8 cellular contexts compared by ENCODE assay signal in the genomic region with DNA sequence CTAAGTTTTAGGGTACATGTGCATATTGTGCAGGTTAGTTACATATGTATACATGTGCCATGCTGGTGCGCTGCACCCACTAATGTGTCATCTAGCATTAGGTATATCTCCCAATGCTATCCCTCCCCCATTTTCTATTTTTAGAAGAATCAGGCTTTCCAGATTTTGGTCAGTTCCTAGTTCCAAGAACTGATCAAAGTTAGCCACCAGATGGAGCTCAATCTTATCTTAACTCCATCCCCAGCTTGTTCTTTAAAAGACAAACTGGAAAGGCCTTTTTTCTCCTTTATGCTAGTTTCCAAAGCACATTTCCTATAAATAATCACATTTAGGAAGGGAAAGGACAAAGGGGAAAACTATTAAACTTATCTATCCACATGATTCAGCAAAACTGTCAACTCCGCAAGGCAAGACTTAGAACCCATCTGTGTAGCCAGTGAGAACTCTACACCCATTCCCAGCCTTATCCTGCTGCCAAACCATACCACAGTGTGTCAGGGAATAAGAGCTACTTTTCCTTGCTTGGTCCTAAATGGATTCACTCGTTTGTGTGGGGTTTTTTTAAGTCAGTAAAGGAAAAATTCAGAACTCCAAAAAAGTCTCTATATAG. TPM values are rescaled to one million over a fixed set of nuclear protein-coding genes. Genes with fewer than 3 reads are reported as not detected.
DNase-seq lines count a peak whose midpoint lies in the region; ATAC-seq and TF ChIP-seq lines count a peak whose summit lies in the region.

No MANE protein-coding gene starts in this region.

- CTCF ChIA-PET in activated CD8-positive, alpha-beta T cell treated with anti-CD3 and anti-CD28 coated beads for 36 hours (lab: Charles Lee) = interaction anchor here (1.0 to 1.6 kb wide), 3 partner anchors 9 to 42 kb away, joined by 3 to 12 read pairs (median 4); no protein-coding TSS in a partner anchor
- CTCF ChIA-PET in activated CD8-positive, alpha-beta T cell treated with anti-CD3 and anti-CD28 coated beads, Interleukin-2, amount 10 ng/mL, durations not matched to agents 7 days and 5 days (lab: Charles Lee) = interaction anchor here (0.7 to 3.9 kb wide), 7 partner anchors 9 to 103 kb away, joined by 3 to 51 read pairs (median 4); no protein-coding TSS in a partner anchor
- CTCF ChIA-PET in OCI-LY7 (lab: Charles Lee; ENCODE audit: unreplicated experiment) = no interaction called here

- H3K27ac Mint-ChIP-seq in activated CD8-positive, alpha-beta T cell treated with anti-CD3 and anti-CD28 coated beads for 36 hours = no peak overlapping the region
- H3K27ac Mint-ChIP-seq in activated CD8-positive, alpha-beta T cell treated with anti-CD3 and anti-CD28 coated beads, Interleukin-2, amount 10 ng/mL, durations not matched to agents 7 days and 5 days = no peak overlapping the region

- H3K27ac ChIP-seq in OCI-LY7 (ENCODE audit: low read depth, low read length, poor library complexity, severe bottlenecking) = no peak overlapping the region

- no peaks in the 10 kb centered on the region for H3K9me3 ChIP-seq in OCI-LY7 (ENCODE audit: low read length)

- no peak for TF ChIP-seq POLR2A in GM18505 (IDR thresholded peaks at IDR 0.05; ENCODE audit: borderline replicate concordance, extremely low read depth, insufficient read depth, insufficient read length)

- H3K4me2 ChIP-seq in OCI-LY7 (ENCODE audit: low read length) = no peak overlapping the region

- peak; percentile 15 for TF ChIP-seq CTCF in activated CD8-positive, alpha-beta T cell treated with anti-CD3 and anti-CD28 coated beads for 36 hours (IDR thresholded peaks at IDR 0.05)
- peak; percentile 64 for TF ChIP-seq CTCF in OCI-LY7 (conservative IDR thresholded peaks at IDR 0.05; ENCODE audit: low read length)

- no peaks in the 10 kb centered on the region for H3K4me1 Mint-ChIP-seq in activated CD8-positive, alpha-beta T cell treated with anti-CD3 and anti-CD28 coated beads for 36 hours (ENCODE audit: low read depth)
- no peaks in the 10 kb centered on the region for H3K4me1 Mint-ChIP-seq in activated CD8-positive, alpha-beta T cell treated with anti-CD3 and anti-CD28 coated beads, Interleukin-2, amount 10 ng/mL, durations not matched to agents 7 days and 5 days (ENCODE audit: low read depth)

- no peak for DNase-seq in activated CD8-positive, alpha-beta T cell treated with anti-CD3 and anti-CD28 coated beads for 36 hours
- no peak for DNase-seq in activated CD8-positive, alpha-beta T cell treated with anti-CD3 and anti-CD28 coated beads, Interleukin-2, amount 10 ng/mL, durations not matched to agents 7 days and 5 days
- DNase-seq in OCI-LY7 (ENCODE audit: low spot score) (peak; percentile 37), fibroblast of peridontal ligament (ENCODE audit: extremely low read depth) (peak; percentile 87), stromal cell of bone marrow (ENCODE audit: low read depth) (peak; percentile 54)

- H3K4me3 Mint-ChIP-seq in activated CD8-positive, alpha-beta T cell treated with anti-CD3 and anti-CD28 coated beads for 36 hours = no peak overlapping the region
- H3K4me3 Mint-ChIP-seq in activated CD8-positive, alpha-beta T cell treated with anti-CD3 and anti-CD28 coated beads, Interleukin-2, amount 10 ng/mL, durations not matched to agents 7 days and 5 days = no peak overlapping the region

- no peak overlapping the region for H3K4me3 ChIP-seq in OCI-LY7 (ENCODE audit: low read depth, low read length, poor library complexity, severe bottlenecking)

- no peaks in the 10 kb centered on the region for H3K9me3 Mint-ChIP-seq in activated CD8-positive, alpha-beta T cell treated with anti-CD3 and anti-CD28 coated beads for 36 hours
- H3K9me3 Mint-ChIP-seq in activated CD8-positive, alpha-beta T cell treated with anti-CD3 and anti-CD28 coated beads, Interleukin-2, amount 10 ng/mL, durations not matched to agents 7 days and 5 days (ENCODE audit: insufficient read depth) = no peaks in the 10 kb centered on the region

- no peaks in the 10 kb centered on the region for H3K27me3 Mint-ChIP-seq in activated CD8-positive, alpha-beta T cell treated with anti-CD3 and anti-CD28 coated beads for 36 hours
- H3K27me3 Mint-ChIP-seq in activated CD8-positive, alpha-beta T cell treated with anti-CD3 and anti-CD28 coated beads, Interleukin-2, amount 10 ng/mL, durations not matched to agents 7 days and 5 days (ENCODE audit: low read depth) = no peaks in the 10 kb centered on the region

- no peak for ATAC-seq in activated CD8-positive, alpha-beta T cell treated with anti-CD3 and anti-CD28 coated beads for 36 hours
- no peak for ATAC-seq in activated CD8-positive, alpha-beta T cell treated with anti-CD3 and anti-CD28 coated beads, Interleukin-2, amount 10 ng/mL, durations not matched to agents 7 days and 5 days
- no peak for ATAC-seq in GM18505 (IDR thresholded peaks at IDR 0.05; ENCODE audit: unreplicated experiment)
- no peak for ATAC-seq in HG02885 (IDR thresholded peaks at IDR 0.05; ENCODE audit: poor library complexity, unreplicated experiment)
- no peak for ATAC-seq in GM21381 (IDR thresholded peaks at IDR 0.05; ENCODE audit: unreplicated experiment)

- H3K36me3 ChIP-seq in OCI-LY7 (ENCODE audit: insufficient read depth, low read length) = peaks cover 52% of the 10 kb centered on the region

- no peak overlapping the region for H2AFZ ChIP-seq in OCI-LY7 (ENCODE audit: low read length)

- no peaks in the 10 kb centered on the region for H4K20me1 ChIP-seq in OCI-LY7 (ENCODE audit: insufficient read depth, low read length)

- no peaks in the 10 kb centered on the region for H3K4me1 ChIP-seq in OCI-LY7 (ENCODE audit: insufficient read depth, low read length, poor library complexity, severe bottlenecking)

- H3K9me2 ChIP-seq in OCI-LY7 (ENCODE audit: insufficient read depth, low read length) = no peaks in the 10 kb centered on the region

- POLR2A ChIA-PET in activated CD8-positive, alpha-beta T cell treated with anti-CD3 and anti-CD28 coated beads for 36 hours (lab: Charles Lee) = no interaction called here
- POLR2A ChIA-PET in activated CD8-positive, alpha-beta T cell treated with anti-CD3 and anti-CD28 coated beads, Interleukin-2, amount 10 ng/mL, durations not matched to agents 7 days and 5 days (lab: Charles Lee) = no interaction called here
- POLR2A ChIA-PET in OCI-LY7 (lab: Charles Lee) = interaction anchor here (0.5 to 1.1 kb wide), 3 partner anchors 8 to 1998 kb away, joined by 3 to 4 read pairs (median 3); no protein-coding TSS in a partner anchor

- BruUV-seq in OCI-LY7 (replicated peaks; lab: Mats Ljungman, UMichigan) = no TSS peak

- intact Hi-C loops in activated CD8-positive, alpha-beta T cell treated with anti-CD3 and anti-CD28 coated beads for 36 hours (cut with micrococcal nuclease) = no loop called here
- intact Hi-C loops in OCI-LY7 (cut with micrococcal nuclease; ENCODE audit: unreplicated experiment) = loop anchor here (1.0 kb wide), 1 partner anchor 41 kb away; no protein-coding TSS in a partner anchor

- no peaks in the 10 kb centered on the region for H3K79me2 ChIP-seq in OCI-LY7 (ENCODE audit: insufficient read depth, low read depth, low read length)

- H3K36me3 Mint-ChIP-seq in activated CD8-positive, alpha-beta T cell treated with anti-CD3 and anti-CD28 coated beads for 36 hours (ENCODE audit: low read depth) = peaks cover 3% of the 10 kb centered on the region
- H3K36me3 Mint-ChIP-seq in activated CD8-positive, alpha-beta T cell treated with anti-CD3 and anti-CD28 coated beads, Interleukin-2, amount 10 ng/mL, durations not matched to agents 7 days and 5 days (ENCODE audit: low read depth) = peaks cover 17% of the 10 kb centered on the region

RNA-seq across cellular contexts. Expression of a gene that starts 22.8 kb away (rescaled TPM):
- 1 to 10 TPM; 3.5 TPM for total RNA-seq in activated CD8-positive, alpha-beta T cell treated with anti-CD3 and anti-CD28 coated beads for 36 hours
- total RNA-seq in activated CD8-positive, alpha-beta T cell treated with anti-CD3 and anti-CD28 coated beads, Interleukin-2, amount 10 ng/mL, durations not matched to agents 7 days and 5 days = 1 to 10 TPM; 6.8 to 7.4 TPM
- 13.4 and 16.2 TPM in 2 replicates for total RNA-seq in OCI-LY7 (2014; rRNA removed; shearing (Covaris generic))
- total RNA-seq in OCI-LY7 (2022) = 22.3 and 22.6 TPM in 2 replicates

Comparison
In these comparisons a context has a peak if more than half of its experiments do, and no peak if none do; other contexts are left out.
1. DNase-seq: peak in OCI-LY7 (single experiment), fibroblast of peridontal ligament (single experiment) and stromal cell of bone marrow (single experiment); none in activated CD8-positive, alpha-beta T cell treated with anti-CD3 and anti-CD28 coated beads for 36 hours (single experiment) and activated CD8-positive, alpha-beta T cell treated with anti-CD3 and anti-CD28 coated beads, Interleukin-2, amount 10 ng/mL, durations not matched to agents 7 days and 5 days (single experiment).